In the genomic region with DNA sequence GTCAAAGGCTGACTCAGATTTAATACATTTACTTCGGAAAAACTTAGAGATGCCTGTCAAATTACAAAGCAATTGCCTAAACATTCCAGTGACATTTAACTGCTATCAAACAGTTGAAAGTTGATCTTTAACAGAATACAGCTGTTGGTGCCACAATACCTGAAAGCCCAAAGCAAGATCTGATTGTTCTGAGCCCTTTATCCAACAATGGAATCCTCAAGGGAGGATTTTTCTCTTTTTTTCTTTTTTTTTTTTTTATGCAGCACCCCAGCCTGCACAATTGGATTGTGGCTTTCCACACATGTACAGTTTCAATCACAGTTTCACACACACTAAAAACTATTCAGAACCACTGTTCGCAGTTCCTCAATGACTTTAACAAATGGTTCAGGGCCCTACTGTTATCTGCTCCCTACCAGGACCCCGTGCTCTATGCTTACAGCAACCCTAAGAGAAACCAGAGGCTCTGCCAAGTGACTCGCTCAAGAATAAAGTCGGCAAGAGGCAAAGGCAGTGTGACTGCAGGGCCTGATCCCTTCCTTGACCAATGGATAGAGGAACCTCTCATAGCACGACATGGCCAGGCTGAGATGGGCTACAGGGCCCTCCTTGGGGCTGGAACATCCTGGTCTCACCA, we compare ENCODE assay signal across 10 cellular contexts. TPM values are rescaled to one million over a fixed set of nuclear protein-coding genes. Genes with fewer than 3 reads are reported as not detected.
A peak's percentile ranks its signal among the peaks of the same experiment; 100 is the strongest.
DNase-seq lines count a peak whose midpoint lies in the region; ATAC-seq and TF ChIP-seq lines count a peak whose summit lies in the region.
"Had no signal": no experiment of that assay in that cellular context is flagged by ENCODE, and none has a peak within 500 bp of the region (broad histone marks: within the 10 kb centered on the region; RNA-seq: fewer than 3 reads in every experiment).

No MANE protein-coding gene starts in this region.

- H3K27me3 ChIP-seq in esophagus muscularis mucosa (no peaks in the 10 kb centered on the region), Caco-2 (replicated peaks; ENCODE audit: control insufficient read depth, insufficient read depth, low read length) (no peaks in the 10 kb centered on the region)

- DNase-seq in Calu3 (peak; percentile 16), globus pallidus (ENCODE audit: low spot score) (peak; percentile 32), esophagus muscularis mucosa (ENCODE audit: extremely low spot score) (no peak), NCI-H2029 treated with DMSO at 0.1 percent for 48 hours (lab: John Stamatoyannopoulos, UW) (no peak), Caco-2 (no peak), cerebellar cortex (ENCODE audit: low spot score) (no peak)

- TF ChIP-seq POLR2A in esophagus muscularis mucosa (IDR thresholded peaks at IDR 0.05; ENCODE audit: low read depth), result no peak

- H3K27ac ChIP-seq in esophagus muscularis mucosa (replicated peaks in 1 of 4), result no peak overlapping the region
- H3K27ac ChIP-seq: thoracic aorta had no signal

- intact Hi-C loops in Calu3 (cut with micrococcal nuclease; ENCODE audit: unreplicated experiment) (loop anchor here (5.0 kb wide), 1 partner anchor 88 kb away; no protein-coding TSS in a partner anchor), esophagus muscularis mucosa (cut with DNase I) (no loop called here), Caco-2 (cut with micrococcal nuclease; ENCODE audit: unreplicated experiment) (no loop called here)

- H3K27me3 Mint-ChIP-seq in Calu3 (ENCODE audit: unreplicated experiment), result no peaks in the 10 kb centered on the region
- no peaks in the 10 kb centered on the region for H3K27me3 Mint-ChIP-seq in Caco-2 (ENCODE audit: insufficient read depth, unreplicated experiment)

- H3K4me3 Mint-ChIP-seq in Calu3 (ENCODE audit: low read depth, unreplicated experiment) (peak overlapping the region; percentile 48), Caco-2 (ENCODE audit: unreplicated experiment) (no peak overlapping the region)

- WGBS in esophagus muscularis mucosa, result 30% methylated on average over 6 of the region's 6 CpGs

- TF ChIP-seq CTCF in Calu3 (IDR thresholded peaks at IDR 0.05; ENCODE audit: unreplicated experiment) (no peak), esophagus muscularis mucosa (IDR thresholded peaks at IDR 0.05) (no peak), Caco-2 (IDR thresholded peaks at IDR 0.05; ENCODE audit: insufficient read depth in 1 of 2, low read depth in 1 of 2, low read length in 1 of 2, severe bottlenecking in 1 of 2, unreplicated experiment in 1 of 2) (no peak)

- no peak for TF ChIP-seq EP300 in esophagus muscularis mucosa (IDR thresholded peaks at IDR 0.05)

- no peak overlapping the region for H3K4me3 ChIP-seq in esophagus muscularis mucosa
- H3K4me3 ChIP-seq in Caco-2 (ENCODE audit: low read depth, low read length), result no peak overlapping the region
- H3K4me3 ChIP-seq: lung, thoracic aorta had no signal

- H3K4me1 ChIP-seq in esophagus muscularis mucosa (peaks cover 10 to 34% (median 24%) of the 10 kb centered on the region in 4 donors), Caco-2 (no peaks in the 10 kb centered on the region)

- H3K36me3 Mint-ChIP-seq in Calu3 (ENCODE audit: insufficient read depth, unreplicated experiment) (no peaks in the 10 kb centered on the region), Caco-2 (ENCODE audit: insufficient read depth, unreplicated experiment) (no peaks in the 10 kb centered on the region)

- no peaks in the 10 kb centered on the region for H3K36me3 ChIP-seq in esophagus muscularis mucosa
- H3K36me3 ChIP-seq in Caco-2 (ENCODE audit: control insufficient read depth, insufficient read depth, low read length), result no peaks in the 10 kb centered on the region
- H3K36me3 ChIP-seq: thoracic aorta had no signal

- CTCF ChIA-PET in Calu3 (lab: Charles Lee), result interaction anchor here (0.7 kb wide), 1 partner anchor 159 kb away, joined by 3 read pairs; no protein-coding TSS in a partner anchor
- CTCF ChIA-PET in Caco-2 (lab: Charles Lee), result no interaction called here

- H3K4me1 Mint-ChIP-seq in Calu3 (ENCODE audit: low read depth, unreplicated experiment), result peaks cover 68% of the 10 kb centered on the region
- H3K4me1 Mint-ChIP-seq in Caco-2 (ENCODE audit: low read depth, unreplicated experiment), result peaks cover 8% of the 10 kb centered on the region

- ATAC-seq in GM21390 (IDR thresholded peaks at IDR 0.05; ENCODE audit: unreplicated experiment) (peak; percentile 99), HG03469 (IDR thresholded peaks at IDR 0.05; ENCODE audit: unreplicated experiment) (peak; percentile 80)

- H3K9me3 Mint-ChIP-seq in Calu3 (ENCODE audit: low read depth, unreplicated experiment), result no peaks in the 10 kb centered on the region
- H3K9me3 Mint-ChIP-seq in Caco-2 (ENCODE audit: unreplicated experiment), result no peaks in the 10 kb centered on the region

- no peaks in the 10 kb centered on the region for H3K9me3 ChIP-seq in esophagus muscularis mucosa
- no peaks in the 10 kb centered on the region for H3K9me3 ChIP-seq in Caco-2
- H3K9me3 ChIP-seq: thoracic aorta had no signal

- BruUV-seq in Calu3 (replicated peaks; lab: Mats Ljungman, UMichigan), result no TSS peak
- no TSS peak for BruUV-seq in Caco-2 (replicated peaks; lab: Mats Ljungman, UMichigan)

- H3K27ac Mint-ChIP-seq in Calu3 (ENCODE audit: unreplicated experiment), result peak overlapping the region; percentile 46
- no peak overlapping the region for H3K27ac Mint-ChIP-seq in Caco-2 (ENCODE audit: unreplicated experiment)

- POLR2A ChIA-PET in Caco-2 (lab: Charles Lee), result no interaction called here

RNA-seq across cellular contexts. Expression of a gene that starts 33.3 kb away (rescaled TPM):
- total RNA-seq in Calu3 (2022) (284 and 332 TPM in 2 replicates), esophagus muscularis mucosa (10 to 100 TPM; 60.1 to 87.2 (median 67.4) TPM), Caco-2 (2022) (91.7 and 106 TPM in 2 replicates)

Comparison
In these comparisons a context has a peak if more than half of its experiments do, and no peak if none do; other contexts are left out.
1. DNase-seq: peak in Calu3 (single experiment) and globus pallidus (single experiment); none in esophagus muscularis mucosa (single experiment), NCI-H2029 treated with DMSO at 0.1 percent for 48 hours (single experiment), Caco-2 (0 of 2) and cerebellar cortex (single experiment).